In the genomic region with DNA sequence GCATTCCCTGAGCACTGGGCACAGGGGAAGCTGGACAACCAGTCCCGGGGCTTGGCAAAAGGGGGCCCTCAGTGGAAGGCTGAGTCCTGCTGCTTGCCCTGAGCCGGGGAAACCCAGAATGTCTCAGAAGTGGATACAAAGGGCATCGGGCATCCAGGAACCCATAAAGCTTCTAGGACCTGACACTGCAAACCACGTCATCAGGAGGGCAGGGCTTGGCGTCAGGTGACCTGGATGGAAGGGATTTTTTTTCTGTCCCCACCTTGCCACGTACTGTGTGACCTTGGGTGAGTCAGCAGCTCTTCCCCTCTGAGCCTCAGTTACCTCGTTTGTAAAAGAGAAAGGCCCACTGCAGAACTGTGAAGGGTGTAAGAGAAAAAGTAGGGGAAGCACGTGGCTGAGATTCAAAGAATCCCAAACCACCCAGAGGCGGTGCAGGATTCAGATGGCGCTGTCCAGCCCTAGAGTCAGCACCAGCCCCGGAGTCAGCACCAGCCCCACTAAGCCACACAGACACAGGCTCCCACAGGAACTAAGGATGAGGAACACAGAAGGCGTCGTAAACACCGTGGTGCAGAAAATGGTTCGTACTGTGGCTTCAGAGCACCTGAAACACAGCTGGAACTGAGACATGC, we compare ENCODE assay signal across 3 cellular contexts.
TF ChIP-seq lines count a peak whose summit lies in the region.

No MANE protein-coding gene starts in this region.

TF ChIP-seq in SK-N-SH, 30 proteins besides CTCF, POLR2A, EP300 and RAD21:
- TF ChIP-seq, protein P1, sequence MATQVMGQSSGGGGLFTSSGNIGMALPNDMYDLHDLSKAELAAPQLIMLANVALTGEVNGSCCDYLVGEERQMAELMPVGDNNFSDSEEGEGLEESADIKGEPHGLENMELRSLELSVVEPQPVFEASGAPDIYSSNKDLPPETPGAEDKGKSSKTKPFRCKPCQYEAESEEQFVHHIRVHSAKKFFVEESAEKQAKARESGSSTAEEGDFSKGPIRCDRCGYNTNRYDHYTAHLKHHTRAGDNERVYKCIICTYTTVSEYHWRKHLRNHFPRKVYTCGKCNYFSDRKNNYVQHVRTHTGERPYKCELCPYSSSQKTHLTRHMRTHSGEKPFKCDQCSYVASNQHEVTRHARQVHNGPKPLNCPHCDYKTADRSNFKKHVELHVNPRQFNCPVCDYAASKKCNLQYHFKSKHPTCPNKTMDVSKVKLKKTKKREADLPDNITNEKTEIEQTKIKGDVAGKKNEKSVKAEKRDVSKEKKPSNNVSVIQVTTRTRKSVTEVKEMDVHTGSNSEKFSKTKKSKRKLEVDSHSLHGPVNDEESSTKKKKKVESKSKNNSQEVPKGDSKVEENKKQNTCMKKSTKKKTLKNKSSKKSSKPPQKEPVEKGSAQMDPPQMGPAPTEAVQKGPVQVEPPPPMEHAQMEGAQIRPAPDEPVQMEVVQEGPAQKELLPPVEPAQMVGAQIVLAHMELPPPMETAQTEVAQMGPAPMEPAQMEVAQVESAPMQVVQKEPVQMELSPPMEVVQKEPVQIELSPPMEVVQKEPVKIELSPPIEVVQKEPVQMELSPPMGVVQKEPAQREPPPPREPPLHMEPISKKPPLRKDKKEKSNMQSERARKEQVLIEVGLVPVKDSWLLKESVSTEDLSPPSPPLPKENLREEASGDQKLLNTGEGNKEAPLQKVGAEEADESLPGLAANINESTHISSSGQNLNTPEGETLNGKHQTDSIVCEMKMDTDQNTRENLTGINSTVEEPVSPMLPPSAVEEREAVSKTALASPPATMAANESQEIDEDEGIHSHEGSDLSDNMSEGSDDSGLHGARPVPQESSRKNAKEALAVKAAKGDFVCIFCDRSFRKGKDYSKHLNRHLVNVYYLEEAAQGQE (IDR thresholded peaks at IDR 0.05; ENCODE audit: low read depth, low read length), result peak; percentile 83
- no peak for TF ChIP-seq EZH2phosphoT487 (IDR thresholded peaks at IDR 0.05; ENCODE audit: borderline replicate concordance, low read depth)
- TF ChIP-seq TEAD4 (IDR thresholded peaks at IDR 0.05; ENCODE audit: borderline replicate concordance, insufficient read depth), result no peak
- TF ChIP-seq, protein P2, sequence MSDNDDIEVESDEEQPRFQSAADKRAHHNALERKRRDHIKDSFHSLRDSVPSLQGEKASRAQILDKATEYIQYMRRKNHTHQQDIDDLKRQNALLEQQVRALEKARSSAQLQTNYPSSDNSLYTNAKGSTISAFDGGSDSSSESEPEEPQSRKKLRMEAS (IDR thresholded peaks at IDR 0.05; ENCODE audit: low read depth), result no peak

TF ChIP-seq in SK-N-SH treated with all-trans-retinoic acid at 6 μM for 48 hours, 23 proteins besides CTCF, POLR2A, EP300 and RAD21:
- no peak for TF ChIP-seq BACH2 (CRISPR knock-in tag; IDR thresholded peaks at IDR 0.05; ENCODE audit: borderline replicate concordance)
- no peak for TF ChIP-seq TOX (CRISPR knock-in tag; IDR thresholded peaks at IDR 0.05; ENCODE audit: borderline replicate concordance)
- no peak for TF ChIP-seq ESRRG (CRISPR knock-in tag; IDR thresholded peaks at IDR 0.05)
- TF ChIP-seq ZNF565 (CRISPR knock-in tag; conservative IDR thresholded peaks at IDR 0.05; ENCODE audit: low read depth), result no peak
- TF ChIP-seq TCF4 (CRISPR knock-in tag; IDR thresholded peaks at IDR 0.05; ENCODE audit: borderline replicate concordance), result no peak
- no peak for TF ChIP-seq ZNF70 (CRISPR knock-in tag; IDR thresholded peaks at IDR 0.05)
- no peak for TF ChIP-seq OSR1 (CRISPR knock-in tag; IDR thresholded peaks at IDR 0.05)
- TF ChIP-seq ZC3H10 (CRISPR knock-in tag; IDR thresholded peaks at IDR 0.05), result no peak
- TF ChIP-seq PPARA (CRISPR knock-in tag; IDR thresholded peaks at IDR 0.05; ENCODE audit: borderline replicate concordance), result no peak
- TF ChIP-seq, protein P3, sequence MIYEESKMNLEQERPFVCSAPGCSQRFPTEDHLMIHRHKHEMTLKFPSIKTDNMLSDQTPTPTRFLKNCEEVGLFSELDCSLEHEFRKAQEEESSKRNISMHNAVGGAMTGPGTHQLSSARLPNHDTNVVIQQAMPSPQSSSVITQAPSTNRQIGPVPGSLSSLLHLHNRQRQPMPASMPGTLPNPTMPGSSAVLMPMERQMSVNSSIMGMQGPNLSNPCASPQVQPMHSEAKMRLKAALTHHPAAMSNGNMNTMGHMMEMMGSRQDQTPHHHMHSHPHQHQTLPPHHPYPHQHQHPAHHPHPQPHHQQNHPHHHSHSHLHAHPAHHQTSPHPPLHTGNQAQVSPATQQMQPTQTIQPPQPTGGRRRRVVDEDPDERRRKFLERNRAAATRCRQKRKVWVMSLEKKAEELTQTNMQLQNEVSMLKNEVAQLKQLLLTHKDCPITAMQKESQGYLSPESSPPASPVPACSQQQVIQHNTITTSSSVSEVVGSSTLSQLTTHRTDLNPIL (CRISPR knock-in tag; IDR thresholded peaks at IDR 0.05; ENCODE audit: low read depth), result no peak
- no peak for TF ChIP-seq ISL1 (CRISPR knock-in tag; IDR thresholded peaks at IDR 0.05)
- TF ChIP-seq RARB (CRISPR knock-in tag; IDR thresholded peaks at IDR 0.05), result no peak
- no peak for TF ChIP-seq GLIS3 (CRISPR knock-in tag; IDR thresholded peaks at IDR 0.05)
- no peak for TF ChIP-seq ZNF8 (CRISPR knock-in tag; IDR thresholded peaks at IDR 0.05)
- TF ChIP-seq, protein P4, sequence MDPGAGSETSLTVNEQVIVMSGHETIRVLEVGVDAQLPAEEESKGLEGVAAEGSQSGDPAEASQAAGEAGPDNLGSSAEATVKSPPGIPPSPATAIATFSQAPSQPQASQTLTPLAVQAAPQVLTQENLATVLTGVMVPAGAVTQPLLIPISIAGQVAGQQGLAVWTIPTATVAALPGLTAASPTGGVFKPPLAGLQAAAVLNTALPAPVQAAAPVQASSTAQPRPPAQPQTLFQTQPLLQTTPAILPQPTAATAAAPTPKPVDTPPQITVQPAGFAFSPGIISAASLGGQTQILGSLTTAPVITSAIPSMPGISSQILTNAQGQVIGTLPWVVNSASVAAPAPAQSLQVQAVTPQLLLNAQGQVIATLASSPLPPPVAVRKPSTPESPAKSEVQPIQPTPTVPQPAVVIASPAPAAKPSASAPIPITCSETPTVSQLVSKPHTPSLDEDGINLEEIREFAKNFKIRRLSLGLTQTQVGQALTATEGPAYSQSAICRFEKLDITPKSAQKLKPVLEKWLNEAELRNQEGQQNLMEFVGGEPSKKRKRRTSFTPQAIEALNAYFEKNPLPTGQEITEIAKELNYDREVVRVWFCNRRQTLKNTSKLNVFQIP (CRISPR knock-in tag; IDR thresholded peaks at IDR 0.05; ENCODE audit: borderline replicate concordance, low read depth), result no peak
- no peak for TF ChIP-seq CSDC2 (CRISPR knock-in tag; IDR thresholded peaks at IDR 0.05)
- TF ChIP-seq, protein P5, sequence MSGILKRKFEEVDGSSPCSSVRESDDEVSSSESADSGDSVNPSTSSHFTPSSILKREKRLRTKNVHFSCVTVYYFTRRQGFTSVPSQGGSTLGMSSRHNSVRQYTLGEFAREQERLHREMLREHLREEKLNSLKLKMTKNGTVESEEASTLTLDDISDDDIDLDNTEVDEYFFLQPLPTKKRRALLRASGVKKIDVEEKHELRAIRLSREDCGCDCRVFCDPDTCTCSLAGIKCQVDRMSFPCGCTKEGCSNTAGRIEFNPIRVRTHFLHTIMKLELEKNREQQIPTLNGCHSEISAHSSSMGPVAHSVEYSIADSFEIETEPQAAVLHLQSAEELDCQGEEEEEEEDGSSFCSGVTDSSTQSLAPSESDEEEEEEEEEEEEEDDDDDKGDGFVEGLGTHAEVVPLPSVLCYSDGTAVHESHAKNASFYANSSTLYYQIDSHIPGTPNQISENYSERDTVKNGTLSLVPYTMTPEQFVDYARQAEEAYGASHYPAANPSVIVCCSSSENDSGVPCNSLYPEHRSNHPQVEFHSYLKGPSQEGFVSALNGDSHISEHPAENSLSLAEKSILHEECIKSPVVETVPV (CRISPR knock-in tag; IDR thresholded peaks at IDR 0.05), result no peak
TF ChIP-seq in SK-N-SH treated with all-trans-retinoic acid at 6 μM for 48 hours: peak in this region for 0.

TF ChIP-seq in H1, 55 proteins besides CTCF, POLR2A, EP300 and RAD21:
- no peak for TF ChIP-seq RNF2 (IDR thresholded peaks at IDR 0.05; ENCODE audit: borderline replicate concordance, low read depth, low read length, missing control alignments, poor library complexity, severe bottlenecking)
- TF ChIP-seq CEBPB (IDR thresholded peaks at IDR 0.05; ENCODE audit: low read depth, low read length), result no peak
- TF ChIP-seq NRF1 (IDR thresholded peaks at IDR 0.05; ENCODE audit: low read depth, low read length), result no peak
- no peak for TF ChIP-seq BACH1 (IDR thresholded peaks at IDR 0.05; ENCODE audit: low read length)
- TF ChIP-seq BCL11A (IDR thresholded peaks at IDR 0.05; ENCODE audit: low read depth in 2 of 2, low read length in 2 of 2), result no peak
- TF ChIP-seq, protein P6, sequence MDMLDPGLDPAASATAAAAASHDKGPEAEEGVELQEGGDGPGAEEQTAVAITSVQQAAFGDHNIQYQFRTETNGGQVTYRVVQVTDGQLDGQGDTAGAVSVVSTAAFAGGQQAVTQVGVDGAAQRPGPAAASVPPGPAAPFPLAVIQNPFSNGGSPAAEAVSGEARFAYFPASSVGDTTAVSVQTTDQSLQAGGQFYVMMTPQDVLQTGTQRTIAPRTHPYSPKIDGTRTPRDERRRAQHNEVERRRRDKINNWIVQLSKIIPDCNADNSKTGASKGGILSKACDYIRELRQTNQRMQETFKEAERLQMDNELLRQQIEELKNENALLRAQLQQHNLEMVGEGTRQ (IDR thresholded peaks at IDR 0.05; ENCODE audit: low read length), result 0 out of 2 replicates have a peak, but pooled peaks have one; percentile 20
- TF ChIP-seq CREB1 (IDR thresholded peaks at IDR 0.05), result peak; percentile 47
